In the genomic region with DNA sequence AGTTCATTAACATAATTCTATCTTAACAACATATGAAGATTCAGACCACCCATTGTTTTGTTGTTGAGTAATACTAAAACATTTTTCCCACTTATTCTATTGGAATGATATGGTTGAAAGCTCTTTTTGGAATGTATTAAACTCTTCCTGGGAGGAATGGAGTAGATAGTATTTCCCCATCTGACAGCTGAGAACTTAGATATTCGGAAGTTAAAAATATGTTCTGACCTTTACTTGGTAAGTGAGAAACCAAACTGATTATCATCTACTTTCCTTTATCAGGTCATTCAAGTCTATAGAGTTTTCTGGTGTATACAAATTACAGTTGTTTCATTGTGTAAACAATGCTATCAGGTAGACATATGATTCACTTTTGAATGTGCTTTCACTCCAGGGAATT, we compare ENCODE assay signal across 15 cellular contexts.
A peak's percentile ranks its signal among the peaks of the same experiment; 100 is the strongest.
DNase-seq lines count a peak whose midpoint lies in the region; ATAC-seq and TF ChIP-seq lines count a peak whose summit lies in the region.
"Had no signal": no experiment of that assay in that cellular context is flagged by ENCODE, and none has a peak within 500 bp of the region (broad histone marks: within the 10 kb centered on the region; RNA-seq: fewer than 3 reads in every experiment).

No MANE protein-coding gene starts in this region.

- no peak overlapping the region for H3K27ac Mint-ChIP-seq in CD14-positive monocyte
- H3K27ac Mint-ChIP-seq: B cell; CD4-positive, alpha-beta memory T cell; H9 had no signal

- CTCF ChIA-PET in AG04449 (lab: Yijun Ruan, JAX) = no interaction called here

- DNase-seq in AG04449 (ENCODE audit: low read depth, low spot score) = peak; percentile 12
- DNase-seq in GM03348 (ENCODE audit: low spot score) = peak; percentile 6
- peak; percentile 41 for DNase-seq in amniotic epithelial cell (ENCODE audit: low read depth)
- DNase-seq in myocyte (ENCODE audit: low read depth) = peak; percentile 56
- DNase-seq in CD14-positive monocyte (ENCODE audit: low spot score) = no peak
- DNase-seq in sciatic nerve (ENCODE audit: low spot score) = no peak
- no peak for DNase-seq in GM13976 (ENCODE audit: low spot score)
- DNase-seq in KG1 (lab: John Stamatoyannopoulos, UW) = no peak
- DNase-seq: 8988T; CD4-positive, alpha-beta memory T cell; DMS79; GDM1; GOT3; H9 had no signal

- H3K4me1 Mint-ChIP-seq in CD14-positive monocyte = no peaks in the 10 kb centered on the region
- H3K4me1 Mint-ChIP-seq: B cell; CD4-positive, alpha-beta memory T cell had no signal

- H3K4me3 ChIP-seq in AG04449 (ENCODE audit: low read depth, low read length) = no peak overlapping the region

- ATAC-seq in sciatic nerve = no peak

- POLR2A ChIA-PET in AG04449 (lab: Yijun Ruan, JAX) = no interaction called here

- TF ChIP-seq CTCF in AG04449 (IDR thresholded peaks at IDR 0.05; ENCODE audit: insufficient read depth, low read length, missing control alignments) (no peak), CD14-positive monocyte (IDR thresholded peaks at IDR 0.05) (no peak), GM13976 (IDR thresholded peaks at IDR 0.05; ENCODE audit: borderline replicate concordance, control extremely low read depth, extremely low read depth, insufficient read depth, missing control alignments) (no peak)

- H3K36me3 Mint-ChIP-seq in CD14-positive monocyte = no peaks in the 10 kb centered on the region
- H3K36me3 Mint-ChIP-seq: CD4-positive, alpha-beta memory T cell had no signal

- H3K9me3 Mint-ChIP-seq in CD14-positive monocyte = peaks cover 0 to 19% (median 4%) of the 10 kb centered on the region in 7 donors

- intact Hi-C loops in CD14-positive monocyte (cut with micrococcal nuclease) = no loop called here
- intact Hi-C loops in sciatic nerve (cut with DNase I) = no loop called here

- in situ Hi-C loops in GM13976 (cut with MboI; ENCODE audit: low sequenced_read_pairs, unreplicated experiment) = no loop called here

- H3K4me3 Mint-ChIP-seq in CD14-positive monocyte = no peak overlapping the region
- H3K4me3 Mint-ChIP-seq: B cell; CD4-positive, alpha-beta memory T cell; H9 had no signal

- peaks cover 0 to 3% (median 3%) of the 10 kb centered on the region in 3 donors for H3K27me3 Mint-ChIP-seq in CD14-positive monocyte (ENCODE audit: low read depth in 3 of 3)
- H3K27me3 Mint-ChIP-seq: B cell; CD4-positive, alpha-beta memory T cell had no signal

Comparison
In these comparisons a context has a peak if more than half of its experiments do, and no peak if none do; other contexts are left out.
1. DNase-seq: peak in AG04449 (single experiment), GM03348 (single experiment), amniotic epithelial cell (single experiment) and myocyte (single experiment); none in CD14-positive monocyte (single experiment), sciatic nerve (single experiment), GM13976 (single experiment) and KG1 (single experiment).